ENCODE assay signal across 19 cellular contexts in the genomic region with DNA sequence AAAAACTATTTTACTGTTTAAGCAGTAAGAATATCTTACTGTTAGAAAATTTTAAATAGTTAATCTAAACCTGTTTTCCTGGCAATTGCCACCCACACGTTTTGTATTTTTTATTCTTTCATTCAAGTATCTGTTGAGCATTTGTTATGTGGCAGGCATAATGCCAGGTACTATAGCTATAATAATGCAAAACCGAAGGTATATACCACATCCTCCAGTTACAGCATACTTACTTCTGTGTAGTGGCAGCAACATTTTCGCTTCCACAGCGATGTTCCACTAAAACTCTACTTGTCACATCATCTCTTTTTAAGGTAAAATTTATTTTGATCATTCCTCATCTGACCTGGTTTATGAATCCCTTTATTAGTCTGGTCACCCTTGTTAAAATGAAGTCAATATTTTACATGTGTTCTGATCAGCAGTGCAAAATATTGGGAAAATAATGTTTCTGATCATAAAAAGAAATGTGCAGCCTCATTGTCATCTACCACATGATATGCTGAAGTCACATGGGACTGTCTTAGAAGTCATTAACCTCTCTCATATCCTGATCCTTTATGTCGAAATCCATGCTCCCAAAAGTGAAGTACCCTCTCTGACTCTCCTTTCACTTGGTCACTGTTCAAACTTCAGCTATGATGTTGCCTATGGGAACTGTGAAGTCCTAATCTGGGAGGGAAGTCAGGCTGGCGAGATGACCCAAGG. TPM values are rescaled to one million over a fixed set of nuclear protein-coding genes. Genes with fewer than 3 reads are reported as not detected.
DNase-seq lines count a peak whose midpoint lies in the region; ATAC-seq lines count a peak whose summit lies in the region.
"Had no signal": no experiment of that assay in that cellular context is flagged by ENCODE, and none has a peak within 500 bp of the region (broad histone marks: within the 10 kb centered on the region; RNA-seq: fewer than 3 reads in every experiment).

No MANE protein-coding gene starts in this region.

- peaks cover 5% of the 10 kb centered on the region for H3K4me1 ChIP-seq in mesenchymal stem cell (ENCODE audit: control insufficient read depth, insufficient read depth, low read depth, low read length)

- no peak overlapping the region for H3K23ac ChIP-seq in mesenchymal stem cell (ENCODE audit: low read length in 2 of 2)

- H3K36me3 ChIP-seq in mesenchymal stem cell (ENCODE audit: control insufficient read depth in 1 of 2, insufficient read depth in 2 of 2, low read depth in 1 of 2, low read length in 2 of 2), result no peaks in the 10 kb centered on the region
- H3K36me3 ChIP-seq: gastroesophageal sphincter, thoracic aorta had no signal

- no peak overlapping the region for H3K4me2 ChIP-seq in mesenchymal stem cell (ENCODE audit: low read length, poor library complexity, severe bottlenecking)

- H4K8ac ChIP-seq in mesenchymal stem cell (ENCODE audit: low read length), result no peak overlapping the region

- H3K27me3 Mint-ChIP-seq in T-helper 1 cell treated with Interleukin-12 subunit alpha and Interleukin-12 subunit beta and Interleukin-4 antibody, amounts not matched to agents 30 μg/mL and 1 μg/mL, for 36 hours (ENCODE audit: low read depth), result no peaks in the 10 kb centered on the region
- H3K27me3 Mint-ChIP-seq in activated naive CD8-positive, alpha-beta T cell treated with anti-CD3 and anti-CD28 coated beads for 36 hours, result no peaks in the 10 kb centered on the region

- peak overlapping the region; percentile 21 for H3K4me3 Mint-ChIP-seq in T-helper 1 cell treated with Interleukin-12 subunit alpha and Interleukin-12 subunit beta and Interleukin-4 antibody, amounts not matched to agents 30 μg/mL and 1 μg/mL, for 36 hours
- H3K4me3 Mint-ChIP-seq in activated naive CD8-positive, alpha-beta T cell treated with anti-CD3 and anti-CD28 coated beads for 36 hours, result peak overlapping the region; percentile 33

- H3K79me1 ChIP-seq in mesenchymal stem cell (replicated peaks; ENCODE audit: low read length, poor library complexity, severe bottlenecking), result peaks cover 10% of the 10 kb centered on the region

- H3K27ac ChIP-seq in mesenchymal stem cell (ENCODE audit: low read length, poor library complexity, severe bottlenecking), result no peak overlapping the region
- H3K27ac ChIP-seq: C4-2B, epithelial cell of prostate, gastroesophageal sphincter, GM23248, skin epidermis, thoracic aorta had no signal

- H2BK5ac ChIP-seq in mesenchymal stem cell (ENCODE audit: low read depth, low read length, poor library complexity, severe bottlenecking), result no peak overlapping the region

- H3K4me1 Mint-ChIP-seq in T-helper 1 cell treated with Interleukin-12 subunit alpha and Interleukin-12 subunit beta and Interleukin-4 antibody, amounts not matched to agents 30 μg/mL and 1 μg/mL, for 36 hours (ENCODE audit: low read depth), result peaks cover 26% of the 10 kb centered on the region
- H3K4me1 Mint-ChIP-seq in activated naive CD8-positive, alpha-beta T cell treated with anti-CD3 and anti-CD28 coated beads for 36 hours, result peaks cover 56% of the 10 kb centered on the region

- H3K14ac ChIP-seq in mesenchymal stem cell (ENCODE audit: low read length in 2 of 2), result no peak overlapping the region

- no peak overlapping the region for H3K4ac ChIP-seq in mesenchymal stem cell (ENCODE audit: low read depth in 1 of 2, low read length in 2 of 2)

- 96% methylated on average over 5 of the region's 6 CpGs for WGBS in mesenchymal stem cell

- peak overlapping the region in 1 of 2 experiments; percentile 26 for H3K18ac ChIP-seq in mesenchymal stem cell (ENCODE audit: low read depth in 1 of 2, low read length in 2 of 2)

- no peak overlapping the region for H2AK5ac ChIP-seq in mesenchymal stem cell (ENCODE audit: low read length, severe bottlenecking)

- H2AFZ ChIP-seq in mesenchymal stem cell (ENCODE audit: low read depth, low read length), result no peak overlapping the region
- H2AFZ ChIP-seq: GM23248 had no signal

- H3K36me3 Mint-ChIP-seq in T-helper 1 cell treated with Interleukin-12 subunit alpha and Interleukin-12 subunit beta and Interleukin-4 antibody, amounts not matched to agents 30 μg/mL and 1 μg/mL, for 36 hours (ENCODE audit: low read depth), result peaks cover 2% of the 10 kb centered on the region
- H3K36me3 Mint-ChIP-seq in activated naive CD8-positive, alpha-beta T cell treated with anti-CD3 and anti-CD28 coated beads for 36 hours, result peaks cover 30% of the 10 kb centered on the region

- no peak overlapping the region for H2BK12ac ChIP-seq in mesenchymal stem cell (ENCODE audit: low read length in 2 of 2)

- H3K27ac Mint-ChIP-seq in T-helper 1 cell treated with Interleukin-12 subunit alpha and Interleukin-12 subunit beta and Interleukin-4 antibody, amounts not matched to agents 30 μg/mL and 1 μg/mL, for 36 hours, result peak overlapping the region; percentile 62
- H3K27ac Mint-ChIP-seq in activated naive CD8-positive, alpha-beta T cell treated with anti-CD3 and anti-CD28 coated beads for 36 hours, result peak overlapping the region; percentile 82

- H3K27me3 ChIP-seq in mesenchymal stem cell (ENCODE audit: control insufficient read depth in 1 of 2, insufficient read depth in 1 of 2, low read length in 2 of 2), result no peaks in the 10 kb centered on the region
- H3K27me3 ChIP-seq: gastroesophageal sphincter had no signal

- no peak overlapping the region for H4K91ac ChIP-seq in mesenchymal stem cell (ENCODE audit: low read length)

- no peaks in the 10 kb centered on the region for H3K9me3 ChIP-seq in mesenchymal stem cell (ENCODE audit: control insufficient read depth, low read length)
- H3K9me3 ChIP-seq: gastroesophageal sphincter, thoracic aorta had no signal

- ATAC-seq in GM18907 (IDR thresholded peaks at IDR 0.05; ENCODE audit: unreplicated experiment) (peak; percentile 14), GM18520 (IDR thresholded peaks at IDR 0.05; ENCODE audit: unreplicated experiment) (no peak), GM21526 (IDR thresholded peaks at IDR 0.05; ENCODE audit: low FRiP score, unreplicated experiment) (no peak)
- ATAC-seq: gastroesophageal sphincter had no signal

- H3K9me3 Mint-ChIP-seq in T-helper 1 cell treated with Interleukin-12 subunit alpha and Interleukin-12 subunit beta and Interleukin-4 antibody, amounts not matched to agents 30 μg/mL and 1 μg/mL, for 36 hours, result no peaks in the 10 kb centered on the region
- H3K9me3 Mint-ChIP-seq in activated naive CD8-positive, alpha-beta T cell treated with anti-CD3 and anti-CD28 coated beads for 36 hours, result no peaks in the 10 kb centered on the region

- no peak overlapping the region for H3K4me3 ChIP-seq in mesenchymal stem cell (ENCODE audit: insufficient read depth in 1 of 2, low read depth in 1 of 2, low read length in 2 of 2)
- H3K4me3 ChIP-seq: gastroesophageal sphincter, GM23248, skin epidermis, thoracic aorta had no signal

- DNase-seq in T-helper 1 cell, result no peak
- DNase-seq in activated naive CD8-positive, alpha-beta T cell treated with anti-CD3 and anti-CD28 coated beads for 36 hours, result no peak
- no peak for DNase-seq in mesenchymal stem cell
- no peak for DNase-seq in iPS-NIHi7 (ENCODE audit: extremely low spot score)
- DNase-seq: 8988T; activated CD4-positive, CD25-positive, alpha-beta regulatory T cell; cortex of kidney; GM23248; NCI-H446; stimulated activated CD4-positive, alpha-beta T cell treated with anti-CD3 and anti-CD28 coated beads, Interleukin-4, amount 100 ng/mL, for 24 hours had no signal

- H2BK120ac ChIP-seq in mesenchymal stem cell (ENCODE audit: low read depth, low read length), result no peak overlapping the region

- H3K9ac ChIP-seq in mesenchymal stem cell (ENCODE audit: low read length), result peak overlapping the region; percentile 11
- H3K9ac ChIP-seq: GM23248 had no signal

- no peak overlapping the region for H2BK15ac ChIP-seq in mesenchymal stem cell (ENCODE audit: low read depth, poor library complexity, severe bottlenecking)

RNA-seq across cellular contexts. Expression of a gene that starts 29.9 kb away (rescaled TPM):
- 1 to 10 TPM; 5.1 to 5.5 TPM for total RNA-seq in activated naive CD8-positive, alpha-beta T cell treated with anti-CD3 and anti-CD28 coated beads for 36 hours
- 38.0 TPM for polyA plus RNA-seq in mesenchymal stem cell (2013, experiment 1 of 2)
- 39.2 TPM for polyA plus RNA-seq in mesenchymal stem cell (2013, experiment 2 of 2)
